ENCODE assay signal across 8 cellular contexts in the genomic region with DNA sequence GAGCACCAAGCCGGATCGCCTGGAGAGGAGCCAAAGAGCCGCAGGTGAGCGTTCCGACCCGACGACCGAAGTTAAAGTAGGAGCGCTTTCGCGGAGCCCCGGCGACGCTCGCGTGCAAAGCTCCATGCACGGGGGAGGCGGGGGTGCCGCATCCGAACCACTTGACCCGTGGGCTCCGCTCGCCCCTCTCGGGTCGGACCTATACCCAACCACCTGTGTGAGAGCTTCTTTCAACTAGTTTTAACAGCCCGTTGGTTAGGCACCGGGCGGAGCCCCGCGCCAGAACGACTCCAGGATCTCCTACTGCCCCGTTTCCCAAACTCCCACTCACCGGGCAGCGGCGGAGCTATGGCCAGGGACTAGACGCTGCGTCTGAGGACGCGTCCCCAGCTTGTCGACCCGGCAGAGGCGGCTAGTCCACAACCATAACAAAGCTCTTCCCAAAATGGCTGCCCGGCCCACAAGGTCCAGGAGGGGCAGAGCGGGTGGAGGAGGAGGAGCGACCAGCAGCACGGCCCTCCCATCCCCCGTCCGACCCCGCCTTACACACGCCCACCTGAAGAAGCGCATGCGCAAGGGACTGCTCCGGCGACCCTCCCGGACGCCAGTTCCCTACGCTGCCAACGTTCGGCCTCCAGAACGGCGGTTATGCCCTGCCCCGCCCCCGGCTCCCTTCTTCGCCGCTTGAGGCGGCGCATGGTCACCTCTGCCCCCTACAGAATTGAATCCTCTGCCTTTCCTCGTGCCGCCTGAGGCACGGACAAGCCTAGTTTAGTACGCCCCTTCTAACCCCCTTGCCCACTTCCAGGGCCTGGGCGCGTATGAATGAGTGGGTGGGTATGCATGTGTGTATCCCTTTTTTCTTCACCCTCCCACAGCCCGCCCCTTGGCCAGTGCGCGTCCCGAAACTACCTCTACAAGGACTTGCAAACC. TPM values are rescaled to one million over a fixed set of nuclear protein-coding genes. Genes with fewer than 3 reads are reported as not detected.
A peak's percentile ranks its signal among the peaks of the same experiment; 100 is the strongest.
DNase-seq lines count a peak whose midpoint lies in the region; ATAC-seq and TF ChIP-seq lines count a peak whose summit lies in the region.

A gene with protein sequence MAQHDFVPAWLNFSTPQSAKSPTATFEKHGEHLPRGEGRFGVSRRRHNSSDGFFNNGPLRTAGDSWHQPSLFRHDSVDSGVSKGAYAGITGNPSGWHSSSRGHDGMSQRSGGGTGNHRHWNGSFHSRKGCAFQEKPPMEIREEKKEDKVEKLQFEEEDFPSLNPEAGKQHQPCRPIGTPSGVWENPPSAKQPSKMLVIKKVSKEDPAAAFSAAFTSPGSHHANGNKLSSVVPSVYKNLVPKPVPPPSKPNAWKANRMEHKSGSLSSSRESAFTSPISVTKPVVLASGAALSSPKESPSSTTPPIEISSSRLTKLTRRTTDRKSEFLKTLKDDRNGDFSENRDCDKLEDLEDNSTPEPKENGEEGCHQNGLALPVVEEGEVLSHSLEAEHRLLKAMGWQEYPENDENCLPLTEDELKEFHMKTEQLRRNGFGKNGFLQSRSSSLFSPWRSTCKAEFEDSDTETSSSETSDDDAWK (minus strand): TSS at position 453 of the 933 bp plus-strand sequence. CDS start 27,446 bp downstream, outside the sequence.

- H3K4me1 Mint-ChIP-seq in osteocyte (ENCODE audit: unreplicated experiment) = peaks cover 44% of the 10 kb centered on the region

- H3K27me3 ChIP-seq in thymus (ENCODE audit: control insufficient read depth, insufficient read depth) = no peaks in the 10 kb centered on the region

- H3K4me3 ChIP-seq in thymus (ENCODE audit: low read length) = peak within 1 kb of the TSS; percentile 60

- no peaks in the 10 kb centered on the region for H3K27me3 Mint-ChIP-seq in osteocyte (ENCODE audit: unreplicated experiment)

- H3K27ac Mint-ChIP-seq in activated naive CD4-positive, alpha-beta T cell treated with anti-CD3 and anti-CD28 coated beads, Interleukin-2, amount 50 U/mL, for 72 hours = peak within 1 kb of the TSS; percentile 95 to 99
- H3K27ac Mint-ChIP-seq in osteocyte (ENCODE audit: unreplicated experiment) = peak within 1 kb of the TSS; percentile 100

- H3K36me3 Mint-ChIP-seq in activated naive CD4-positive, alpha-beta T cell treated with anti-CD3 and anti-CD28 coated beads, Interleukin-2, amount 50 U/mL, for 72 hours = peaks cover 34 to 50% of the 10 kb centered on the region in 2 donors
- no peaks in the 10 kb centered on the region for H3K36me3 Mint-ChIP-seq in osteocyte (ENCODE audit: unreplicated experiment)

- H3K9me3 Mint-ChIP-seq in activated naive CD4-positive, alpha-beta T cell treated with anti-CD3 and anti-CD28 coated beads, Interleukin-2, amount 50 U/mL, for 72 hours = no peaks in the 10 kb centered on the region
- no peaks in the 10 kb centered on the region for H3K9me3 Mint-ChIP-seq in osteocyte (ENCODE audit: unreplicated experiment)

- no peak for TF ChIP-seq CTCF in GM10248 (IDR thresholded peaks at IDR 0.05; ENCODE audit: control extremely low read depth, extremely low read depth, low read depth, missing control alignments)
- no peak for TF ChIP-seq CTCF in osteocyte (IDR thresholded peaks at IDR 0.05)

- ATAC-seq in HG02571 (IDR thresholded peaks at IDR 0.05; ENCODE audit: unreplicated experiment) (peak; percentile 56), SK-N-SH treated with all-trans-retinoic acid at 6 μM for 48 hours (peak; percentile 82)
- peak; percentile 72 to 77 for ATAC-seq in activated naive CD4-positive, alpha-beta T cell treated with anti-CD3 and anti-CD28 coated beads, Interleukin-2, amount 50 U/mL, for 72 hours

- no peaks in the 10 kb centered on the region for H3K9me3 ChIP-seq in thymus (ENCODE audit: control insufficient read depth)

- POLR2A ChIA-PET in GM10248 (lab: Yijun Ruan, JAX) = interaction anchor here (0.5 to 2.3 kb wide), 7 partner anchors 9 to 446 kb away, joined by 3 to 13 read pairs (median 3); partner anchors contain the start of genes NASP, PIK3R3 and PRDX1

- DNase-seq in GM10248 (ENCODE audit: extremely low spot score) = peak; percentile 99
- peak; percentile 99 for DNase-seq in NCI-H1092 (lab: John Stamatoyannopoulos, UW)
- DNase-seq in activated naive CD4-positive, alpha-beta T cell treated with anti-CD3 and anti-CD28 coated beads, Interleukin-2, amount 50 U/mL, for 72 hours (ENCODE audit: low spot score in 2 of 2) = peak; percentile 97 to 98
- peak; percentile 98 for DNase-seq in glomerular visceral epithelial cell (ENCODE audit: extremely low spot score)
- peak; percentile 99 for DNase-seq in osteocyte (ENCODE audit: extremely low spot score, unreplicated experiment)

- H3K4me3 Mint-ChIP-seq in osteocyte (ENCODE audit: unreplicated experiment) = peak within 1 kb of the TSS; percentile 99

- CTCF ChIA-PET in GM10248 (lab: Yijun Ruan, JAX) = interaction anchor here (1.1 to 1.4 kb wide), 4 partner anchors 12 to 174 kb away, joined by 3 to 7 read pairs (median 4); no protein-coding TSS in a partner anchor

- peaks cover 4% of the 10 kb centered on the region for H3K36me3 ChIP-seq in thymus (ENCODE audit: control insufficient read depth, insufficient read depth)

- H3K27ac ChIP-seq in thymus (ENCODE audit: low read depth) = peak within 1 kb of the TSS; percentile 100

- peaks cover 10% of the 10 kb centered on the region for H3K4me1 ChIP-seq in thymus (ENCODE audit: control insufficient read depth, insufficient read depth, low read length)

- under 1% methylated on average over 77 of the region's 77 CpGs for WGBS in thymus

TF ChIP-seq in SK-N-SH treated with all-trans-retinoic acid at 6 μM for 48 hours, 23 proteins besides CTCF, POLR2A, EP300 and RAD21:
- no peak for TF ChIP-seq ISL1 (CRISPR knock-in tag; IDR thresholded peaks at IDR 0.05)
- TF ChIP-seq, protein P1, sequence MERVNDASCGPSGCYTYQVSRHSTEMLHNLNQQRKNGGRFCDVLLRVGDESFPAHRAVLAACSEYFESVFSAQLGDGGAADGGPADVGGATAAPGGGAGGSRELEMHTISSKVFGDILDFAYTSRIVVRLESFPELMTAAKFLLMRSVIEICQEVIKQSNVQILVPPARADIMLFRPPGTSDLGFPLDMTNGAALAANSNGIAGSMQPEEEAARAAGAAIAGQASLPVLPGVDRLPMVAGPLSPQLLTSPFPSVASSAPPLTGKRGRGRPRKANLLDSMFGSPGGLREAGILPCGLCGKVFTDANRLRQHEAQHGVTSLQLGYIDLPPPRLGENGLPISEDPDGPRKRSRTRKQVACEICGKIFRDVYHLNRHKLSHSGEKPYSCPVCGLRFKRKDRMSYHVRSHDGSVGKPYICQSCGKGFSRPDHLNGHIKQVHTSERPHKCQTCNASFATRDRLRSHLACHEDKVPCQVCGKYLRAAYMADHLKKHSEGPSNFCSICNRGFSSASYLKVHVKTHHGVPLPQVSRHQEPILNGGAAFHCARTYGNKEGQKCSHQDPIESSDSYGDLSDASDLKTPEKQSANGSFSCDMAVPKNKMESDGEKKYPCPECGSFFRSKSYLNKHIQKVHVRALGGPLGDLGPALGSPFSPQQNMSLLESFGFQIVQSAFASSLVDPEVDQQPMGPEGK (CRISPR knock-in tag; IDR thresholded peaks at IDR 0.05; ENCODE audit: borderline replicate concordance) = 0 out of 2 replicates have a peak, but pooled peaks have one; percentile 12
- TF ChIP-seq TOX (CRISPR knock-in tag; IDR thresholded peaks at IDR 0.05; ENCODE audit: borderline replicate concordance) = no peak
- no peak for TF ChIP-seq ARNTL (CRISPR knock-in tag; IDR thresholded peaks at IDR 0.05; ENCODE audit: borderline replicate concordance, low read depth)
- peak; percentile 81 for TF ChIP-seq ZFP3 (CRISPR knock-in tag; IDR thresholded peaks at IDR 0.05)

RNA-seq across cellular contexts. Expression of the gene that starts here (rescaled TPM):
- total RNA-seq in activated naive CD4-positive, alpha-beta T cell treated with anti-CD3 and anti-CD28 coated beads, Interleukin-2, amount 50 U/mL, for 72 hours = 100 to 1,000 TPM; 102 to 145 TPM
- total RNA-seq in osteocyte = 87.2 and 96.0 TPM in 2 replicates
- 92.3 TPM for polyA plus RNA-seq in thymus

Comparison
In these comparisons a context has a peak if more than half of its experiments do, and no peak if none do; other contexts are left out.
1. Peak in every context shown above with its lines: DNase-seq, ATAC-seq, H3K4me3 ChIP-seq and H3K27ac ChIP-seq.